Comparison of ENCODE assay signal across 13 cellular contexts in genomic region chrX:1486749-1487361, GRCh38. TPM values are rescaled to one million over a fixed set of nuclear protein-coding genes. Genes with fewer than 3 reads are reported as not detected.
DNase-seq lines count a peak whose midpoint lies in the region; ATAC-seq and TF ChIP-seq lines count a peak whose summit lies in the region.
"Had no signal": no experiment of that assay in that cellular context is flagged by ENCODE, and none has a peak within 500 bp of the region (broad histone marks: within the 10 kb centered on the region; RNA-seq: fewer than 3 reads in every experiment).

No MANE protein-coding gene starts in this region.

- H3K27ac ChIP-seq in CD8-positive, alpha-beta T cell (ENCODE audit: low read depth, low read length): no peak overlapping the region
- H3K27ac ChIP-seq in endodermal cell (ENCODE audit: low read depth, low read length) (no peak overlapping the region), neuronal stem cell (replicated peaks; ENCODE audit: low read length) (no peak overlapping the region), PC-3 (ENCODE audit: low read length) (no peak overlapping the region)

- no peak overlapping the region for H3K4me3 Mint-ChIP-seq in CD8-positive, alpha-beta T cell
- no peak overlapping the region for H3K4me3 Mint-ChIP-seq in endodermal cell
- H3K4me3 Mint-ChIP-seq: stimulated activated naive CD8-positive, alpha-beta T cell treated with anti-CD3 and anti-CD28 coated beads, Interleukin-15, Interleukin-2, amounts not matched to agents 100 ng/mL and 50 ng/mL, for 24 hours had no signal

- intact Hi-C loops in CD8-positive, alpha-beta T cell (cut with DNase I, micrococcal nuclease): no loop called here
- intact Hi-C loops in PC-3 (cut with micrococcal nuclease): no loop called here

- H3K27ac Mint-ChIP-seq in CD8-positive, alpha-beta T cell: peak overlapping the region; percentile 68
- no peak overlapping the region for H3K27ac Mint-ChIP-seq in endodermal cell
- H3K27ac Mint-ChIP-seq: stimulated activated naive CD8-positive, alpha-beta T cell treated with anti-CD3 and anti-CD28 coated beads, Interleukin-15, Interleukin-2, amounts not matched to agents 100 ng/mL and 50 ng/mL, for 24 hours had no signal

- peaks cover 37% of the 10 kb centered on the region for H3K36me3 ChIP-seq in CD8-positive, alpha-beta T cell (ENCODE audit: insufficient read depth, low read length)
- H3K36me3 ChIP-seq in endodermal cell (ENCODE audit: control insufficient read depth, insufficient read depth, low read length) (no peaks in the 10 kb centered on the region), neuronal stem cell (replicated peaks in 1 of 2; ENCODE audit: control insufficient read depth in 2 of 2, insufficient read depth in 2 of 2, low read length in 2 of 2) (no peaks in the 10 kb centered on the region), PC-3 (ENCODE audit: low read depth, low read length) (no peaks in the 10 kb centered on the region)
- H3K36me3 ChIP-seq: MG63 had no signal

- no peak for TF ChIP-seq CTCF in CD8-positive, alpha-beta T cell (IDR thresholded peaks at IDR 0.05)
- TF ChIP-seq CTCF in endodermal cell (conservative IDR thresholded peaks at IDR 0.05): no peak
- no peak for TF ChIP-seq CTCF in PC-3 (conservative IDR thresholded peaks at IDR 0.05; ENCODE audit: low read depth, low read length)

- H2BK5ac ChIP-seq in neuronal stem cell (ENCODE audit: low read length): no peak overlapping the region

- 82 to 89% methylated on average over 11 to 18 of the region's 18 CpGs for WGBS in endodermal cell (ENCODE audit: insufficient coverage in 1 of 2, insufficient read length in 1 of 2), 2 experiments
- no CpG with 5 or more reads among the region's 18 CpGs for WGBS in neuronal stem cell (ENCODE audit: extremely low coverage in 2 of 2, insufficient read length in 2 of 2, insufficient replicate concordance in 1 of 2), 2 donors

- H3K79me2 ChIP-seq in PC-3 (ENCODE audit: low read length): no peaks in the 10 kb centered on the region

- peak overlapping the region; percentile 27 for H3K14ac ChIP-seq in neuronal stem cell (ENCODE audit: low read length)

- DNase-seq in CD8-positive, alpha-beta T cell: peak in 3 of 7 experiments; percentile 3 to 44 (median 7)
- DNase-seq in endodermal cell (peak; percentile 35), neuronal stem cell (ENCODE audit: low spot score) (no peak), anterior cingulate cortex (lab: John Stamatoyannopoulos, UW) (no peak), NCI-H128 (lab: John Stamatoyannopoulos, UW; ENCODE audit: unreplicated experiment) (no peak), hypothalamus (lab: John Stamatoyannopoulos, UW) (no peak), PC-3 (no peak)
- DNase-seq: cortex of kidney, MG63, NCI-H510A, SW 1271 had no signal

- H2AK5ac ChIP-seq in neuronal stem cell (ENCODE audit: low read depth, low read length): peak overlapping the region; percentile 72

- no peak overlapping the region for H3K23ac ChIP-seq in neuronal stem cell (ENCODE audit: low read depth, low read length, poor library complexity)

- H3K18ac ChIP-seq in neuronal stem cell (ENCODE audit: low read length): peak overlapping the region; percentile 77

- H3K36me3 Mint-ChIP-seq in CD8-positive, alpha-beta T cell: peaks cover 58% of the 10 kb centered on the region
- H3K36me3 Mint-ChIP-seq in endodermal cell (ENCODE audit: low read depth): peaks cover 2% of the 10 kb centered on the region

- H3K27me3 Mint-ChIP-seq in CD8-positive, alpha-beta T cell (ENCODE audit: low read depth): no peaks in the 10 kb centered on the region
- H3K27me3 Mint-ChIP-seq in endodermal cell (ENCODE audit: insufficient read depth): peaks cover 5% of the 10 kb centered on the region
- H3K27me3 Mint-ChIP-seq: stimulated activated naive CD8-positive, alpha-beta T cell treated with anti-CD3 and anti-CD28 coated beads, Interleukin-15, Interleukin-2, amounts not matched to agents 100 ng/mL and 50 ng/mL, for 24 hours had no signal

- BruUV-seq in PC-3 (replicated peaks; lab: Mats Ljungman, UMichigan): no TSS peak

- CTCF ChIA-PET in CD8-positive, alpha-beta T cell (lab: Charles Lee): no interaction called here
- CTCF ChIA-PET in PC-3 (lab: Charles Lee): no interaction called here

- POLR2A ChIA-PET in CD8-positive, alpha-beta T cell (lab: Charles Lee): no interaction called here
- POLR2A ChIA-PET in PC-3 (lab: Charles Lee; ENCODE audit: unreplicated experiment): no interaction called here

- H3K27me3 ChIP-seq in CD8-positive, alpha-beta T cell (ENCODE audit: insufficient read depth, low read length): no peaks in the 10 kb centered on the region
- H3K27me3 ChIP-seq in endodermal cell (ENCODE audit: control insufficient read depth, insufficient read depth, low read length, poor library complexity, severe bottlenecking): no peaks in the 10 kb centered on the region
- no peaks in the 10 kb centered on the region for H3K27me3 ChIP-seq in neuronal stem cell (ENCODE audit: control insufficient read depth in 3 of 3, insufficient read depth in 3 of 3, low read depth in 1 of 3, low read length in 3 of 3)
- no peaks in the 10 kb centered on the region for H3K27me3 ChIP-seq in PC-3 (ENCODE audit: low read length)
- H3K27me3 ChIP-seq: MG63 had no signal

- no peak for ATAC-seq in CD8-positive, alpha-beta T cell
- ATAC-seq in SK-N-SH treated with all-trans-retinoic acid at 6 μM for 48 hours: peak; percentile 30; the same call in 1 of the 3 replicates
- ATAC-seq in PC-3: no peak

- peak overlapping the region; percentile 35 for H2BK12ac ChIP-seq in neuronal stem cell (ENCODE audit: low read length)

- H3K4me2 ChIP-seq in neuronal stem cell (ENCODE audit: insufficient read depth, low read length, poor library complexity, severe bottlenecking) (no peak overlapping the region), PC-3 (ENCODE audit: low read length) (no peak overlapping the region)

- peak overlapping the region; percentile 66 for H2AFZ ChIP-seq in neuronal stem cell (ENCODE audit: low read length)
- no peak overlapping the region for H2AFZ ChIP-seq in PC-3 (ENCODE audit: low read length)

- H2BK120ac ChIP-seq in neuronal stem cell (ENCODE audit: low read depth, low read length): no peak overlapping the region

- H4K8ac ChIP-seq in neuronal stem cell (ENCODE audit: low read depth, low read length): peak overlapping the region; percentile 72

- H3K9me3 ChIP-seq in CD8-positive, alpha-beta T cell (ENCODE audit: low read length): no peaks in the 10 kb centered on the region
- H3K9me3 ChIP-seq in endodermal cell (ENCODE audit: control insufficient read depth, low read length): peaks cover 29% of the 10 kb centered on the region
- peaks cover 0 to 2% of the 10 kb centered on the region in 2 donors for H3K9me3 ChIP-seq in neuronal stem cell (replicated peaks in 1 of 2; ENCODE audit: control insufficient read depth in 2 of 2, insufficient read depth in 1 of 2, low read depth in 1 of 2, low read length in 2 of 2)
- no peaks in the 10 kb centered on the region for H3K9me3 ChIP-seq in PC-3 (ENCODE audit: low read length)

- H3F3A ChIP-seq in PC-3 (ENCODE audit: low read length, unreplicated experiment): no peaks in the 10 kb centered on the region

- no peak overlapping the region for H3K4me3 ChIP-seq in CD8-positive, alpha-beta T cell (ENCODE audit: low read depth, low read length)
- H3K4me3 ChIP-seq in endodermal cell (ENCODE audit: low read length) (no peak overlapping the region), neuronal stem cell (ENCODE audit: low read length in 2 of 2) (no peak overlapping the region), PC-3 (ENCODE audit: low read length) (no peak overlapping the region)
- H3K4me3 ChIP-seq: MG63 had no signal

- peaks cover 17% of the 10 kb centered on the region for H3K4me1 ChIP-seq in CD8-positive, alpha-beta T cell (ENCODE audit: insufficient read depth, low read length)
- H3K4me1 ChIP-seq in endodermal cell (ENCODE audit: control insufficient read depth, insufficient read depth, low read length): no peaks in the 10 kb centered on the region
- no peaks in the 10 kb centered on the region for H3K4me1 ChIP-seq in neuronal stem cell (ENCODE audit: control insufficient read depth in 2 of 2, insufficient read depth in 1 of 2, low read depth in 1 of 2, low read length in 2 of 2)
- H3K4me1 ChIP-seq in PC-3 (ENCODE audit: insufficient read depth, low read length): no peaks in the 10 kb centered on the region

- peaks cover 18% of the 10 kb centered on the region for H3K4me1 Mint-ChIP-seq in CD8-positive, alpha-beta T cell (ENCODE audit: low read depth)
- peaks cover 1% of the 10 kb centered on the region for H3K4me1 Mint-ChIP-seq in endodermal cell

- H3K9me3 Mint-ChIP-seq in CD8-positive, alpha-beta T cell: no peaks in the 10 kb centered on the region
- peaks cover 23% of the 10 kb centered on the region for H3K9me3 Mint-ChIP-seq in endodermal cell

- H3K9ac ChIP-seq in endodermal cell (ENCODE audit: extremely low read depth, low read length, poor library complexity, severe bottlenecking): no peak overlapping the region
- no peak overlapping the region for H3K9ac ChIP-seq in neuronal stem cell (ENCODE audit: low read depth, low read length, poor library complexity)
- H3K9ac ChIP-seq in PC-3 (ENCODE audit: low read length): no peak overlapping the region

- H3K4ac ChIP-seq in neuronal stem cell (ENCODE audit: low read length): no peak overlapping the region

- no peaks in the 10 kb centered on the region for H3K9me2 ChIP-seq in PC-3 (replicated peaks; ENCODE audit: low read length)

- no peaks in the 10 kb centered on the region for H3K79me1 ChIP-seq in neuronal stem cell (ENCODE audit: low read depth, low read length)

- no peaks in the 10 kb centered on the region for H4K20me1 ChIP-seq in PC-3 (ENCODE audit: low read length)

- peak overlapping the region; percentile 6 for H2BK15ac ChIP-seq in neuronal stem cell (ENCODE audit: low read length)

- no peak overlapping the region for H4K91ac ChIP-seq in neuronal stem cell (ENCODE audit: low read depth, low read length, poor library complexity)

TF ChIP-seq in SK-N-SH treated with all-trans-retinoic acid at 6 μM for 48 hours, 23 proteins besides CTCF, POLR2A, EP300 and RAD21 (continues in another document):
- no peak for TF ChIP-seq RARB (CRISPR knock-in tag; IDR thresholded peaks at IDR 0.05)
- no peak for TF ChIP-seq OSR1 (CRISPR knock-in tag; IDR thresholded peaks at IDR 0.05)
- TF ChIP-seq ISL1 (CRISPR knock-in tag; IDR thresholded peaks at IDR 0.05): no peak
- TF ChIP-seq ZFP30 (CRISPR knock-in tag; IDR thresholded peaks at IDR 0.05): no peak

RNA-seq across cellular contexts. Expression of gene ASMTL, which starts 34.1 kb away (rescaled TPM):
- 10 to 100 TPM; 55.4 to 66.8 TPM for total RNA-seq in CD8-positive, alpha-beta T cell
- total RNA-seq in endodermal cell (10 to 100 TPM; 46.7 to 80.9 TPM), PC-3 (2014; rRNA removed) (6.7 and 10.1 TPM in 2 replicates)
- 48.3 TPM for polyA plus RNA-seq in endodermal cell (2013, experiment 1 of 2)
- 43.1 TPM for polyA plus RNA-seq in endodermal cell (2013, experiment 2 of 2)
- polyA plus RNA-seq in neuronal stem cell (2013, experiment 1 of 2): 52.5 TPM
- 51.6 TPM for polyA plus RNA-seq in neuronal stem cell (2013, experiment 2 of 2)

RNA-seq across cellular contexts. Expression of gene P2RY8, which starts 50.1 kb away (rescaled TPM):
- total RNA-seq in CD8-positive, alpha-beta T cell: 100 to 1,000 TPM; 196 to 197 TPM
- total RNA-seq in endodermal cell: not detected
- 0.07 TPM for polyA plus RNA-seq in endodermal cell (2013, experiment 1 of 2)
- polyA plus RNA-seq in endodermal cell (2013, experiment 2 of 2): 0.04 TPM
- polyA plus RNA-seq in neuronal stem cell (2013, experiment 1 of 2): 0.26 TPM
- 0.29 TPM for polyA plus RNA-seq in neuronal stem cell (2013, experiment 2 of 2)
- not detected in 2 replicates for total RNA-seq in PC-3 (2014; rRNA removed)

Comparison
In these comparisons a context has a peak if more than half of its experiments do, and no peak if none do; other contexts are left out.
1. RNA of gene P2RY8, which starts 50.1 kb away (total RNA-seq): 196 to 197 TPM in CD8-positive, alpha-beta T cell; not detected in endodermal cell and not detected in PC-3; every median in the first group is over 100 times any median in the second.